ENCODE assay signal across 20 cellular contexts in genomic region chr1:68281946-68282615, GRCh38. TPM values are rescaled to one million over a fixed set of nuclear protein-coding genes. Genes with fewer than 3 reads are reported as not detected.
A peak's percentile ranks its signal among the peaks of the same experiment; 100 is the strongest.
DNase-seq lines count a peak whose midpoint lies in the region; ATAC-seq and TF ChIP-seq lines count a peak whose summit lies in the region.
"Had no signal": no experiment of that assay in that cellular context is flagged by ENCODE, and none has a peak within 500 bp of the region (broad histone marks: within the 10 kb centered on the region; RNA-seq: fewer than 3 reads in every experiment).

No MANE protein-coding gene starts in this region.

- TF ChIP-seq CTCF in WERI-Rb-1 (IDR thresholded peaks at IDR 0.05; ENCODE audit: low read depth, low read length) (0 out of 2 replicates have a peak, but pooled peaks have one; percentile 13), neural crest cell (conservative IDR thresholded peaks at IDR 0.05) (no peak), right atrium auricular region (IDR thresholded peaks at IDR 0.05) (no peak)

- DNase-seq in DMS53 (lab: John Stamatoyannopoulos, UW), result peak; percentile 29
- DNase-seq in DMS53 treated with DMSO at 0.1 percent for 48 hours (lab: John Stamatoyannopoulos, UW; ENCODE audit: unreplicated experiment), result no peak
- peak; percentile 53 for DNase-seq in HEK293T (ENCODE audit: extremely low spot score)
- DNase-seq in WERI-Rb-1, result no peak
- no peak for DNase-seq in neural crest cell (ENCODE audit: low read depth, low spot score)
- DNase-seq in right atrium auricular region (ENCODE audit: low spot score), result no peak
- DNase-seq: 8988T; CD8-positive, alpha-beta memory T cell; HFFc6; IMR-90; Karpas-422; MG63; NCI-H187; NCI-H69; T-helper 9 cell had no signal

- H3K27ac Mint-ChIP-seq in neural crest cell (ENCODE audit: unreplicated experiment), result peak overlapping the region; percentile 14
- H3K27ac Mint-ChIP-seq: CD8-positive, alpha-beta memory T cell; HFFc6 had no signal

- CTCF ChIA-PET in HEK293T (lab: Yijun Ruan, JAX), result interaction anchor here (1.1 kb wide), 1 partner anchor 12 kb away, joined by 3 read pairs; no protein-coding TSS in a partner anchor

- H3K36me3 ChIP-seq in WERI-Rb-1 (no peaks in the 10 kb centered on the region), right atrium auricular region (no peaks in the 10 kb centered on the region)
- H3K36me3 ChIP-seq: BLaER1, MG63 had no signal

- no peaks in the 10 kb centered on the region for H3K27me3 Mint-ChIP-seq in neural crest cell (ENCODE audit: low read depth)
- H3K27me3 Mint-ChIP-seq: CD8-positive, alpha-beta memory T cell had no signal

- peaks cover 8% of the 10 kb centered on the region for H3K4me1 Mint-ChIP-seq in neural crest cell
- H3K4me1 Mint-ChIP-seq: CD8-positive, alpha-beta memory T cell had no signal

- H3K4me3 Mint-ChIP-seq in neural crest cell, result no peak overlapping the region
- H3K4me3 Mint-ChIP-seq: CD8-positive, alpha-beta memory T cell; HFFc6 had no signal

- H3K27me3 ChIP-seq in WERI-Rb-1 (ENCODE audit: insufficient read depth, low read depth, severe bottlenecking), result no peaks in the 10 kb centered on the region
- H3K27me3 ChIP-seq in right atrium auricular region, result no peaks in the 10 kb centered on the region
- H3K27me3 ChIP-seq: BLaER1, MG63 had no signal

- no peak overlapping the region for H3K27ac ChIP-seq in WERI-Rb-1
- no peak overlapping the region for H3K27ac ChIP-seq in right atrium auricular region
- H3K27ac ChIP-seq: BLaER1, SK-N-MC had no signal

- no peaks in the 10 kb centered on the region for H3K4me1 ChIP-seq in right atrium auricular region
- H3K4me1 ChIP-seq: BLaER1 had no signal

- ATAC-seq in GM18873 (IDR thresholded peaks at IDR 0.05; ENCODE audit: low FRiP score, unreplicated experiment) (no peak), GM19455 (IDR thresholded peaks at IDR 0.05; ENCODE audit: unreplicated experiment) (no peak)
- ATAC-seq: Right ventricle myocardium inferior had no signal

- no peak overlapping the region for H3K4me3 ChIP-seq in WERI-Rb-1 (ENCODE audit: low read depth, low read length)
- no peak overlapping the region for H3K4me3 ChIP-seq in right atrium auricular region
- H3K4me3 ChIP-seq: BLaER1, MG63, SK-N-MC had no signal

- POLR2A ChIA-PET in HEK293T (lab: Yijun Ruan, JAX), result no interaction called here

- H3K36me3 Mint-ChIP-seq in neural crest cell (ENCODE audit: low read depth), result no peaks in the 10 kb centered on the region
- H3K36me3 Mint-ChIP-seq: CD8-positive, alpha-beta memory T cell had no signal

- peaks cover 6% of the 10 kb centered on the region for H3K9me3 Mint-ChIP-seq in neural crest cell
- H3K9me3 Mint-ChIP-seq: HFFc6 had no signal

- H3K9me3 ChIP-seq in WERI-Rb-1 (ENCODE audit: severe bottlenecking) (no peaks in the 10 kb centered on the region), right atrium auricular region (no peaks in the 10 kb centered on the region)
- H3K9me3 ChIP-seq: BLaER1, MG63 had no signal

TF ChIP-seq in HEK293T, 16 proteins besides CTCF, POLR2A, EP300 and RAD21:
- no peak for TF ChIP-seq SUZ12 (IDR thresholded peaks at IDR 0.05)
- TF ChIP-seq ZNF384 (IDR thresholded peaks at IDR 0.05), result no peak
- no peak for TF ChIP-seq TARDBP (IDR thresholded peaks at IDR 0.05)
- no peak for TF ChIP-seq ARNT (IDR thresholded peaks at IDR 0.05)
- TF ChIP-seq L3MBTL2 (conservative IDR thresholded peaks at IDR 0.05), result no peak
- no peak for TF ChIP-seq FOXK2 (IDR thresholded peaks at IDR 0.05)
- TF ChIP-seq SP1 (IDR thresholded peaks at IDR 0.05), result no peak
- TF ChIP-seq FOXA1 (IDR thresholded peaks at IDR 0.05), result no peak
- no peak for TF ChIP-seq BHLHE40 (IDR thresholded peaks at IDR 0.05; ENCODE audit: borderline replicate concordance)
- TF ChIP-seq, protein P1, sequence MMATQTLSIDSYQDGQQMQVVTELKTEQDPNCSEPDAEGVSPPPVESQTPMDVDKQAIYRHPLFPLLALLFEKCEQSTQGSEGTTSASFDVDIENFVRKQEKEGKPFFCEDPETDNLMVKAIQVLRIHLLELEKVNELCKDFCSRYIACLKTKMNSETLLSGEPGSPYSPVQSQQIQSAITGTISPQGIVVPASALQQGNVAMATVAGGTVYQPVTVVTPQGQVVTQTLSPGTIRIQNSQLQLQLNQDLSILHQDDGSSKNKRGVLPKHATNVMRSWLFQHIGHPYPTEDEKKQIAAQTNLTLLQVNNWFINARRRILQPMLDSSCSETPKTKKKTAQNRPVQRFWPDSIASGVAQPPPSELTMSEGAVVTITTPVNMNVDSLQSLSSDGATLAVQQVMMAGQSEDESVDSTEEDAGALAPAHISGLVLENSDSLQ (IDR thresholded peaks at IDR 0.05), result no peak
- no peak for TF ChIP-seq FOXM1 (IDR thresholded peaks at IDR 0.05; ENCODE audit: borderline replicate concordance)
- TF ChIP-seq CTBP1 (IDR thresholded peaks at IDR 0.05; ENCODE audit: borderline replicate concordance), result no peak
- no peak for TF ChIP-seq ELF4 (IDR thresholded peaks at IDR 0.05)
- no peak for TF ChIP-seq NFRKB (IDR thresholded peaks at IDR 0.05)
- TF ChIP-seq HDGF (IDR thresholded peaks at IDR 0.05; ENCODE audit: borderline replicate concordance), result no peak
- TF ChIP-seq LEF1 (IDR thresholded peaks at IDR 0.05; ENCODE audit: borderline replicate concordance), result no peak

RNA-seq across cellular contexts. Expression of gene WLS, which starts 49.8 kb away (rescaled TPM):
- total RNA-seq in neural crest cell, result 147 and 152 TPM in 2 replicates
- 10 to 100 TPM; 51.0 to 55.8 TPM for total RNA-seq in right atrium auricular region
- total RNA-seq: CD8-positive, alpha-beta memory T cell had no signal

Comparison
In these comparisons a context has a peak if more than half of its experiments do, and no peak if none do; other contexts are left out.
1. DNase-seq: peak in DMS53 (single experiment) and HEK293T (single experiment); none in DMS53 treated with DMSO at 0.1 percent for 48 hours (single experiment), WERI-Rb-1 (single experiment), neural crest cell (single experiment) and right atrium auricular region (single experiment).